8 cellular contexts compared by ENCODE assay signal in the genomic region with DNA sequence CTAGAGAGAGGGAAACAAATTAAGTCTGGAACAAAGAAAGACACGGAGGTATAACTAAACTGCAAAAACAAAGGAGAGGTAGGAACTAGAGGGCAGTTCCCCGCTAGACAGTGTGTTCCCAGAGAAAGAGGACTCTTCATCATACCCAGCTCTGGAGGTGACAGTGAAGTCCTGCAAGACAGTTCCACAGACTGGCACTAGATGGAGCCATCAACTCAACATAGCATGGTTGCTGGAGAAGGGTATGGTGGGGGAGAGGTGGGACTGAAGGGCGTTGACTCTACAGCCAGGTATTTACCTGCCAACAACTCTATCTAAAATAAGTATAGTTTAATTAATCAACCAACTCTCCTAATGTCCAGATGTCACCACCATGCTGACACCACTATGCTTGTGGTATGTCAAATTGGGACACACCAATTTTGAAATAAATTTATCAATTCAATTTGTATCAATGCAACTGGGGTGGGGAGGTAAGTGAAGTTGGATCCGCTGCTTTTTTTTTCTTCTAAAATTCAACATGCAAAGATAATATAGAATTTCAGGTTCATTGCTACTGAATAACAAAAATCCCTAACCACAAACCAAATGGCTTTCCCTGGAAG. TPM values are rescaled to one million over a fixed set of nuclear protein-coding genes. Genes with fewer than 3 reads are reported as not detected.
A peak's percentile ranks its signal among the peaks of the same experiment; 100 is the strongest.
DNase-seq lines count a peak whose midpoint lies in the region; ATAC-seq and TF ChIP-seq lines count a peak whose summit lies in the region.

No MANE protein-coding gene starts in this region.

- peak; percentile 17 to 56 for DNase-seq in NCI-H524 (lab: John Stamatoyannopoulos, UW)
- DNase-seq in NCI-H524 treated with DMSO at 0.1 percent for 48 hours (lab: John Stamatoyannopoulos, UW), result no peak
- peak; percentile 27 for DNase-seq in NCI-H226
- peak; percentile 26 to 33 for DNase-seq in activated CD8-positive, alpha-beta memory T cell treated with anti-CD3 and anti-CD28 coated beads for 4 hours (ENCODE audit: low read depth in 2 of 2)
- peak; percentile 25 for DNase-seq in fibroblast of villous mesenchyme (ENCODE audit: low read depth)
- DNase-seq in stimulated activated CD4-positive, alpha-beta T cell treated with anti-CD3 and anti-CD28 coated beads, Interleukin-12 subunit alpha, Interleukin-12 subunit beta, amount 100 ng/mL, for 4 hours, result peak; percentile 61
- no peak for DNase-seq in posterior cingulate gyrus

- peak; percentile 82 for TF ChIP-seq CTCF in fibroblast of villous mesenchyme (IDR thresholded peaks at IDR 0.05; ENCODE audit: insufficient read depth, low read depth, low read length)

- no peak overlapping the region for H3K4me3 ChIP-seq in fibroblast of villous mesenchyme (ENCODE audit: low read depth, low read length)

- no peak for ATAC-seq in GM21529 (IDR thresholded peaks at IDR 0.05; ENCODE audit: unreplicated experiment)

- intact Hi-C loops in posterior cingulate gyrus (cut with DNase I), result no loop called here

RNA-seq across cellular contexts. Expression of gene BACH2, which starts 9.7 kb away (rescaled TPM):
- total RNA-seq in fibroblast of villous mesenchyme, result under 0.01 and 0.64 TPM in 2 replicates

Comparison
In these comparisons a context has a peak if more than half of its experiments do, and no peak if none do; other contexts are left out.
1. DNase-seq: peak in NCI-H524 (2 of 2), NCI-H226 (single experiment), activated CD8-positive, alpha-beta memory T cell treated with anti-CD3 and anti-CD28 coated beads for 4 hours (2 of 2), fibroblast of villous mesenchyme (single experiment) and stimulated activated CD4-positive, alpha-beta T cell treated with anti-CD3 and anti-CD28 coated beads, Interleukin-12 subunit alpha, Interleukin-12 subunit beta, amount 100 ng/mL, for 4 hours (single experiment); none in NCI-H524 treated with DMSO at 0.1 percent for 48 hours (single experiment) and posterior cingulate gyrus (0 of 10).